In genomic region chr1:31944205-31945089, GRCh38 we compare ENCODE assay signal across 8 cellular contexts. TPM values are rescaled to one million over a fixed set of nuclear protein-coding genes. Genes with fewer than 3 reads are reported as not detected.
DNase-seq lines count a peak whose midpoint lies in the region; ATAC-seq and TF ChIP-seq lines count a peak whose summit lies in the region.

No MANE protein-coding gene starts in this region.

- H3K36me3 Mint-ChIP-seq in activated T-cell treated with anti-CD3 and anti-CD28 coated beads, Interleukin-2, amount 50 U/mL, for 72 hours (ENCODE audit: insufficient read depth in 2 of 2): no peaks in the 10 kb centered on the region
- H3K36me3 Mint-ChIP-seq in nephron (ENCODE audit: low read depth): no peaks in the 10 kb centered on the region

- peak overlapping the region; percentile 90 to 91 for H3K4me3 Mint-ChIP-seq in activated T-cell treated with anti-CD3 and anti-CD28 coated beads, Interleukin-2, amount 50 U/mL, for 72 hours
- peak overlapping the region; percentile 79 to 84 (median 83) for H3K4me3 Mint-ChIP-seq in nephron

- peak overlapping the region; percentile 61; the same call in 1 of the 2 replicates for H3K4me3 ChIP-seq in GM08714 (ENCODE audit: low read length)
- peak overlapping the region; percentile 40 for H3K4me3 ChIP-seq in fibroblast of pulmonary artery (replicated peaks; ENCODE audit: low read depth, low read length)
- H3K4me3 ChIP-seq in stomach smooth muscle (ENCODE audit: low read length in 2 of 2): peak overlapping the region; percentile 2 to 67

- H3K27me3 Mint-ChIP-seq in activated T-cell treated with anti-CD3 and anti-CD28 coated beads, Interleukin-2, amount 50 U/mL, for 72 hours (ENCODE audit: low read depth): no peaks in the 10 kb centered on the region
- H3K27me3 Mint-ChIP-seq in nephron (ENCODE audit: low read depth): no peaks in the 10 kb centered on the region

- H3K27ac ChIP-seq in stomach smooth muscle (ENCODE audit: low read length): peak overlapping the region; percentile 98

- peak; percentile 67 for ATAC-seq in HG02623 (IDR thresholded peaks at IDR 0.05; ENCODE audit: unreplicated experiment)
- ATAC-seq in activated T-cell treated with anti-CD3 and anti-CD28 coated beads, Interleukin-2, amount 50 U/mL, for 72 hours (replicated peaks in 1 of 2): peak; percentile 59 to 67

- TF ChIP-seq CTCF in fibroblast of pulmonary artery (IDR thresholded peaks at IDR 0.05; ENCODE audit: low read length, missing control alignments): no peak
- TF ChIP-seq CTCF in nephron (IDR thresholded peaks at IDR 0.05; ENCODE audit: unreplicated experiment in 3 of 3): no peak

- peaks cover 70% of the 10 kb centered on the region for H3K4me1 Mint-ChIP-seq in activated T-cell treated with anti-CD3 and anti-CD28 coated beads, Interleukin-2, amount 50 U/mL, for 72 hours (ENCODE audit: low read depth)
- peaks cover 37% of the 10 kb centered on the region for H3K4me1 Mint-ChIP-seq in nephron

- H3K36me3 ChIP-seq in stomach smooth muscle (ENCODE audit: control insufficient read depth in 2 of 2, insufficient read depth in 2 of 2, low read length in 2 of 2): no peaks in the 10 kb centered on the region

- no peaks in the 10 kb centered on the region for H3K9me3 Mint-ChIP-seq in activated T-cell treated with anti-CD3 and anti-CD28 coated beads, Interleukin-2, amount 50 U/mL, for 72 hours
- no peaks in the 10 kb centered on the region for H3K9me3 Mint-ChIP-seq in nephron

- DNase-seq in NOMO-1 (lab: John Stamatoyannopoulos, UW; ENCODE audit: unreplicated experiment in 2 of 2) (peak; percentile 96 to 97), fibroblast of pulmonary artery (ENCODE audit: low read depth) (peak; percentile 94), middle frontal gyrus (ENCODE audit: extremely low spot score, low spot score) (no peak)
- DNase-seq in activated T-cell treated with anti-CD3 and anti-CD28 coated beads, Interleukin-2, amount 50 U/mL, for 72 hours: peak; percentile 85

- no peaks in the 10 kb centered on the region for H3K27me3 ChIP-seq in stomach smooth muscle (ENCODE audit: control insufficient read depth in 1 of 2, insufficient read depth in 2 of 2, low read length in 2 of 2)

- H3K4me1 ChIP-seq in stomach smooth muscle (ENCODE audit: control insufficient read depth, insufficient read depth, low read length): peaks cover 18% of the 10 kb centered on the region

- H3K9ac ChIP-seq in stomach smooth muscle (ENCODE audit: low read length in 2 of 2): peak overlapping the region; percentile 52 to 80

- H3K9me3 ChIP-seq in stomach smooth muscle (ENCODE audit: control insufficient read depth in 2 of 2, low read length in 2 of 2): no peaks in the 10 kb centered on the region

- H3K27ac Mint-ChIP-seq in activated T-cell treated with anti-CD3 and anti-CD28 coated beads, Interleukin-2, amount 50 U/mL, for 72 hours: peak overlapping the region; percentile 82
- H3K27ac Mint-ChIP-seq in nephron: peak overlapping the region; percentile 96 to 98 (median 98)

RNA-seq across cellular contexts. Expression of gene PTP4A2, which starts 6.3 kb away (rescaled TPM):
- total RNA-seq in activated T-cell treated with anti-CD3 and anti-CD28 coated beads, Interleukin-2, amount 50 U/mL, for 72 hours: 100 to 1,000 TPM; 437 to 541 TPM
